25 cellular contexts compared by ENCODE assay signal in the genomic region with DNA sequence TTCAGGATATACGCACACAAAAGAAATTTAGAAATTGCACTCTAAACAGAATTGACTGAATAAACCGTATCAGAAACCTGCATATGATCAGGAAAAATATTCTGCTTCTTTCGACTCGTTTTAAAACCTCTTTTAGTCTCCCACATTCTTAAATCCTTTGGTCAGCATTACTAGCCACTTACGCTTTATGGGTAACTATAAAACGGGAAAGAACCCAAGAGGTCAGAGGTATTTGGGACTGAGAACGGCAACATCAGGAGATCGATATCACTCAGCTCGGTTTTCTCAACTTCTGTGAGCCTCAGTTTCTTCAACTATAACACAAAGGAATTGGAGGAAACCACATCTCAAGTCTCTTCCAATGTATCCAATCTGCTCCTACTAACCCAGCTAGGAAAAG. TPM values are rescaled to one million over a fixed set of nuclear protein-coding genes. Genes with fewer than 3 reads are reported as not detected.
DNase-seq lines count a peak whose midpoint lies in the region; ATAC-seq and TF ChIP-seq lines count a peak whose summit lies in the region.
"Had no signal": no experiment of that assay in that cellular context is flagged by ENCODE, and none has a peak within 500 bp of the region (broad histone marks: within the 10 kb centered on the region; RNA-seq: fewer than 3 reads in every experiment).

No MANE protein-coding gene starts in this region.

- peak overlapping the region; percentile 24 for H3K9ac ChIP-seq in SK-N-MC (ENCODE audit: insufficient read length)
- H3K9ac ChIP-seq: BLaER1 treated with 17β-estradiol and CSF1 and Interleukin-3, amounts not matched to agents 10 nM and 100 nM had no signal

- H3K27ac ChIP-seq in C4-2B (peak overlapping the region; percentile 39), SK-N-MC (peak overlapping the region; percentile 34; the same call in 1 of the 2 replicates)
- H3K27ac ChIP-seq in naive thymus-derived CD4-positive, alpha-beta T cell (ENCODE audit: low read depth, low read length) = no peak overlapping the region
- H3K27ac ChIP-seq: A549; BLaER1 treated with 17β-estradiol and CSF1 and Interleukin-3, amounts not matched to agents 10 nM and 100 nM; Peyer's patch had no signal

- DNase-seq in SK-N-MC (ENCODE audit: low read depth, low spot score) (no peak), chondrocyte (ENCODE audit: low spot score) (no peak), Kasumi-1 (lab: John Stamatoyannopoulos, UW) (no peak)
- no peak for DNase-seq in stimulated activated CD4-positive, alpha-beta T cell treated with anti-CD3 and anti-CD28 coated beads, Interleukin-4, amount 100 ng/mL, for 24 hours
- DNase-seq in naive thymus-derived CD4-positive, alpha-beta T cell = no peak
- DNase-seq: AML-193; CD4-positive, alpha-beta memory T cell; COR-L47; H9; MG63; NCI-H1694; NCI-H2029 treated with DMSO at 0.1 percent for 48 hours; NCI-H226; NCI-H510A; NCI-H69; Peyer's patch had no signal

- intact Hi-C loops in naive thymus-derived CD4-positive, alpha-beta T cell (cut with micrococcal nuclease) = no loop called here

- H3K4me1 Mint-ChIP-seq in chondrocyte (ENCODE audit: low read depth) (peaks cover 36% of the 10 kb centered on the region), nephron (peaks cover 61% of the 10 kb centered on the region)
- peaks cover 0 to 11% (median 0%) of the 10 kb centered on the region in 7 donors for H3K4me1 Mint-ChIP-seq in naive thymus-derived CD4-positive, alpha-beta T cell

- H3K4me3 Mint-ChIP-seq in chondrocyte (ENCODE audit: unreplicated experiment) (no peak overlapping the region), nephron (no peak overlapping the region)
- no peak overlapping the region for H3K4me3 Mint-ChIP-seq in naive thymus-derived CD4-positive, alpha-beta T cell
- H3K4me3 Mint-ChIP-seq: CD4-positive, alpha-beta memory T cell; GM23338; H9 had no signal

- no peaks in the 10 kb centered on the region for H3K9me3 ChIP-seq in SK-N-MC (ENCODE audit: low read depth, low read length)
- H3K9me3 ChIP-seq in naive thymus-derived CD4-positive, alpha-beta T cell (ENCODE audit: control insufficient read depth in 2 of 3, low read length in 3 of 3) = no peaks in the 10 kb centered on the region
- H3K9me3 ChIP-seq: A549; BLaER1 treated with 17β-estradiol and CSF1 and Interleukin-3, amounts not matched to agents 10 nM and 100 nM; MG63; Peyer's patch had no signal

- no peak overlapping the region for H3K4me3 ChIP-seq in SK-N-MC
- no peak overlapping the region for H3K4me3 ChIP-seq in naive thymus-derived CD4-positive, alpha-beta T cell (ENCODE audit: low read length)
- H3K4me3 ChIP-seq: A549; BLaER1 treated with 17β-estradiol and CSF1 and Interleukin-3, amounts not matched to agents 10 nM and 100 nM; GM23338; K562; MG63; Peyer's patch had no signal

- TF ChIP-seq CTCF in C4-2B (conservative IDR thresholded peaks at IDR 0.05) (no peak), chondrocyte (IDR thresholded peaks at IDR 0.05) (no peak), nephron (IDR thresholded peaks at IDR 0.05; ENCODE audit: unreplicated experiment in 3 of 3) (no peak)

- POLR2A ChIA-PET in naive thymus-derived CD4-positive, alpha-beta T cell (lab: Charles Lee) = interaction anchor here (0.6 kb wide), 1 partner anchor 44 kb away, joined by 3 read pairs; no protein-coding TSS in a partner anchor

- H3K27me3 ChIP-seq in naive thymus-derived CD4-positive, alpha-beta T cell (ENCODE audit: control insufficient read depth in 2 of 2, insufficient read depth in 2 of 2, low read length in 2 of 2) = no peaks in the 10 kb centered on the region
- H3K27me3 ChIP-seq: BLaER1 treated with 17β-estradiol and CSF1 and Interleukin-3, amounts not matched to agents 10 nM and 100 nM; MG63; Peyer's patch had no signal

- H3K36me3 Mint-ChIP-seq in chondrocyte (ENCODE audit: low read depth) (peaks cover 18% of the 10 kb centered on the region), nephron (ENCODE audit: low read depth) (peaks cover 56% of the 10 kb centered on the region)
- peaks cover 18 to 57% (median 26%) of the 10 kb centered on the region in 5 donors for H3K36me3 Mint-ChIP-seq in naive thymus-derived CD4-positive, alpha-beta T cell

- CTCF ChIA-PET in naive thymus-derived CD4-positive, alpha-beta T cell (lab: Charles Lee) = no interaction called here

- H3K27ac Mint-ChIP-seq in chondrocyte (ENCODE audit: unreplicated experiment) (peak overlapping the region; percentile 65), nephron (peak overlapping the region; percentile 93 to 97 (median 96))
- peak overlapping the region in 1 of 9 donors; percentile 29 for H3K27ac Mint-ChIP-seq in naive thymus-derived CD4-positive, alpha-beta T cell

- no peaks in the 10 kb centered on the region for H3K4me1 ChIP-seq in naive thymus-derived CD4-positive, alpha-beta T cell (ENCODE audit: control insufficient read depth in 2 of 2, insufficient read depth in 2 of 2, low read length in 2 of 2)
- H3K4me1 ChIP-seq: A549, Peyer's patch had no signal

- H3K27me3 Mint-ChIP-seq in chondrocyte (ENCODE audit: low read depth) (no peaks in the 10 kb centered on the region), nephron (ENCODE audit: low read depth) (no peaks in the 10 kb centered on the region)
- H3K27me3 Mint-ChIP-seq in naive thymus-derived CD4-positive, alpha-beta T cell = no peaks in the 10 kb centered on the region
- H3K27me3 Mint-ChIP-seq: CD4-positive, alpha-beta memory T cell had no signal

- ATAC-seq in naive thymus-derived CD4-positive, alpha-beta T cell = no peak
- ATAC-seq: A549, K562 had no signal

- H3K9me3 Mint-ChIP-seq in chondrocyte (ENCODE audit: low read depth) (no peaks in the 10 kb centered on the region), nephron (no peaks in the 10 kb centered on the region)
- peaks cover 0 to 1% (median 0%) of the 10 kb centered on the region in 11 donors for H3K9me3 Mint-ChIP-seq in naive thymus-derived CD4-positive, alpha-beta T cell
- H3K9me3 Mint-ChIP-seq: CD4-positive, alpha-beta memory T cell; GM23338; H9 had no signal

- peaks cover 47% of the 10 kb centered on the region for H3K36me3 ChIP-seq in SK-N-MC (ENCODE audit: insufficient read depth, low read length)
- H3K36me3 ChIP-seq in naive thymus-derived CD4-positive, alpha-beta T cell (ENCODE audit: control insufficient read depth in 2 of 3, insufficient read depth in 3 of 3, low read length in 3 of 3) = peaks cover 17 to 82% (median 23%) of the 10 kb centered on the region in 3 experiments

RNA-seq across cellular contexts. Expression of a gene that starts 36.4 kb away (rescaled TPM):
- total RNA-seq in chondrocyte = 0.15 TPM in 1 of 3 replicates, not detected in the others
- total RNA-seq in naive thymus-derived CD4-positive, alpha-beta T cell = not detected
- not detected for polyA plus RNA-seq in naive thymus-derived CD4-positive, alpha-beta T cell
- total RNA-seq: CD4-positive, alpha-beta memory T cell; GM23338; H9; HT1080; K562; LHCN-M2; OCI-LY7 had no signal
- polyA plus RNA-seq: A549; CD4-positive, alpha-beta memory T cell; K562 had no signal

RNA-seq across cellular contexts. Expression of a gene that starts 53.1 kb away (rescaled TPM):
- 49.1 to 57.2 TPM (median 49.8 TPM) in 3 replicates for total RNA-seq in chondrocyte
- total RNA-seq in naive thymus-derived CD4-positive, alpha-beta T cell = 10 to 100 TPM; 72.0 to 83.4 (median 80.9) TPM
- 10 to 100 TPM; 33.9 to 55.1 TPM for polyA plus RNA-seq in naive thymus-derived CD4-positive, alpha-beta T cell
